ENCODE assay signal across 8 cellular contexts in the genomic region with DNA sequence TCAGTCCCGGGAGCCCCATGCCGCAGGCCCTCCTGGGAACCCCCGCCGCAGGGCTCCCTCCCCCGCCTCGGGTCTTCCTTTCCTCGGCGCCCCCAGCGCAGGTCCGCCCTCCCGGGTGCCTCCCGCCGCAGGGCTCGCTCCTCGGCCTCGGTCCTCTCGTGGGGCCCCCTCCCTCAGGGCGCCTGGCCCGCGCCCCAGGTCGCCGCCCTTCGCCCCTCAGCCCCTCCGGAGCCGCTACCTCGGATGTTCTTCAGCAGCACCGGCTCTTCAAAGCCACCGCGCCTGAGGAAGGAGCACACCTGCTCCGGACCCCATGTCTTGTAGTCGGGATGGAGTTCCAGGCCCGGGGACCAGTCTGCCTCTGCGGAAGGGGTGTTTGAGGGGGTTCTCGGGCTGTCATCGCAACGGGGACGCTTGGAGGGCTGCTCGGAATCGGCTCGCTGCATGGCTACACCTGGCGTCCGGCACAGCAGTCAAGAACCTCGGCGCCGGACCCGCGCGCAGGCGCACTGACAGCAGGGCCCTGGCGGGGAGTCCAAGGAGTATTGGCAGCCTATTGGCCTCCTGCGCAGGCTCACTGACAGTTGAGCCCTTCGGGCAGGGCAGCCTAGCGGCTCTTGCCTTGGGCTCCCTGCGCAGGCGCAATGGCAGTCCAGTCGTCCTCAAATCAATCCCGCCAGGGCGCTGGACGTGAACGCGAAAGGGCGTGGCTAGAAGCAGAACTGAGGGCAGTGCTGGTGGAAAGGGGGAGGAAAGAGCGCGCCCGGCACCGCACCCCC.
DNase-seq lines count a peak whose midpoint lies in the region; ATAC-seq and TF ChIP-seq lines count a peak whose summit lies in the region.

SAMHD1 (minus strand) TSS at position 511 of the 779 bp plus-strand sequence; CDS start at position 446, 65 bp downstream.

- DNase-seq in Ammon's horn (ENCODE audit: low spot score): peak; percentile 98
- DNase-seq in NCI-H524 (lab: John Stamatoyannopoulos, UW): peak; percentile 98 to 100
- DNase-seq in activated CD4-positive, alpha-beta T cell treated with anti-CD3 and anti-CD28 coated beads for 4 hours: peak; percentile 78 to 88
- peak; percentile 76 to 82 for DNase-seq in stimulated activated CD4-positive, alpha-beta T cell treated with anti-CD3 and anti-CD28 coated beads, Interleukin-1b, Interleukin-23, amount 100 ng/mL, for 4 hours (ENCODE audit: low read depth in 2 of 2)

- H3K27me3 ChIP-seq in layer of hippocampus (ENCODE audit: control insufficient read depth, insufficient read depth, low read length): no peaks in the 10 kb centered on the region

- peak; percentile 81 for TF ChIP-seq POLR2A in GM19099 (IDR thresholded peaks at IDR 0.05; ENCODE audit: extremely low read depth, insufficient read length, low read depth)

- peak; percentile 88 for ATAC-seq in HG03432 (IDR thresholded peaks at IDR 0.05; ENCODE audit: unreplicated experiment)

- H3K27ac ChIP-seq in cingulate gyrus (ENCODE audit: low read depth, low read length): peak within 1 kb of the TSS; percentile 81
- H3K27ac ChIP-seq in layer of hippocampus (ENCODE audit: low read depth, low read length): peak within 1 kb of the TSS; percentile 83

Comparison
In these comparisons a context has a peak if more than half of its experiments do, and no peak if none do; other contexts are left out.
1. Peak in every context shown above with its lines: DNase-seq, ATAC-seq and H3K27ac ChIP-seq.